Comparison of ENCODE assay signal across 8 cellular contexts in genomic region chr19:4636151-4636717, GRCh38. TPM values are rescaled to one million over a fixed set of nuclear protein-coding genes. Genes with fewer than 3 reads are reported as not detected.
A peak's percentile ranks its signal among the peaks of the same experiment; 100 is the strongest.
DNase-seq lines count a peak whose midpoint lies in the region; ATAC-seq, FAIRE-seq and TF ChIP-seq lines count a peak whose summit lies in the region.

No MANE protein-coding gene starts in this region.

- no peaks in the 10 kb centered on the region for H3K27me3 Mint-ChIP-seq in T-helper 17 cell

- H3K27ac Mint-ChIP-seq in T-helper 17 cell = peak overlapping the region; percentile 100

- in situ Hi-C loops in gastrocnemius medialis (cut with MboI; ENCODE audit: low sequenced_read_pairs in 4 of 4) = loop anchor here in 1 of 4 donors (10.0 to 25.0 kb wide), 2 partner anchors 61 to 374 kb away; no protein-coding TSS in a partner anchor

- WGBS in hepatocyte (ENCODE audit: low lambda C conversion rate, missing lambda C conversion rate) = 0% methylated on average over 37 of the region's 43 CpGs

- no peaks in the 10 kb centered on the region for H3K9me2 ChIP-seq in hepatocyte (replicated peaks; ENCODE audit: insufficient read depth)

- DNase-seq in D721Med (ENCODE audit: insufficient read length, low spot score) (peak; percentile 72), T-helper 17 cell (peak; percentile 69 to 77 (median 76)), anterior cingulate cortex (lab: John Stamatoyannopoulos, UW) (peak in 39 of 58 donors; percentile 3 to 72 (median 36)), hepatocyte (ENCODE audit: low spot score) (peak; percentile 84), gastrocnemius medialis (peak in 1 of 2 donors; percentile 29)

- peaks cover 21% of the 10 kb centered on the region for H3K4me1 Mint-ChIP-seq in T-helper 17 cell

- H3K36me3 ChIP-seq in KMS-11 (ENCODE audit: insufficient read depth) (no peaks in the 10 kb centered on the region), hepatocyte (replicated peaks; ENCODE audit: insufficient read depth, low read depth) (no peaks in the 10 kb centered on the region), gastrocnemius medialis (no peaks in the 10 kb centered on the region)

- TF ChIP-seq CTCF in D721Med (IDR thresholded peaks at IDR 0.05; ENCODE audit: insufficient read depth, missing control alignments) (peak; percentile 64), KMS-11 (conservative IDR thresholded peaks at IDR 0.05; ENCODE audit: low read depth, low read length) (peak; percentile 67), hepatocyte (IDR thresholded peaks at IDR 0.05; ENCODE audit: poor library complexity) (peak; percentile 95), gastrocnemius medialis (IDR thresholded peaks at IDR 0.05 in 4 of 5, conservative IDR thresholded peaks at IDR 0.05 in 1 of 5) (peak; percentile 91 to 99 (median 93))

- H4K20me1 ChIP-seq in KMS-11 (ENCODE audit: insufficient read depth) (no peaks in the 10 kb centered on the region), hepatocyte (ENCODE audit: insufficient read depth, poor library complexity, severe bottlenecking) (no peaks in the 10 kb centered on the region)

- H3K9me3 ChIP-seq in T-helper 17 cell (ENCODE audit: control insufficient read depth, low read length, poor library complexity, severe bottlenecking) (no peaks in the 10 kb centered on the region), hepatocyte (ENCODE audit: low read depth) (no peaks in the 10 kb centered on the region), gastrocnemius medialis (no peaks in the 10 kb centered on the region)

- H3K27ac ChIP-seq in KMS-11 (no peak overlapping the region), hepatocyte (no peak overlapping the region), gastrocnemius medialis (peak overlapping the region in 3 of 4 donors; percentile 0 to 42 (median 35))

- no peaks in the 10 kb centered on the region for H3K36me3 Mint-ChIP-seq in T-helper 17 cell (ENCODE audit: low read depth)

- TF ChIP-seq POLR2A in gastrocnemius medialis (IDR thresholded peaks at IDR 0.05) = no peak

- ATAC-seq in T-helper 17 cell = no peak
- peak in 1 of 2 donors; percentile 10 for ATAC-seq in gastrocnemius medialis
- ATAC-seq in HG03432 (IDR thresholded peaks at IDR 0.05; ENCODE audit: unreplicated experiment) = no peak
- ATAC-seq in HG03354 (IDR thresholded peaks at IDR 0.05; ENCODE audit: poor library complexity, severe bottlenecking, unreplicated experiment) = no peak

- H3K4me3 Mint-ChIP-seq in T-helper 17 cell = peak overlapping the region; percentile 62

- H3K4me3 ChIP-seq in KMS-11 (IDR thresholded peaks at IDR 0.05; ENCODE audit: insufficient read depth, low read depth, low read length) = no peak overlapping the region
- peak overlapping the region; percentile 88 for H3K4me3 ChIP-seq in hepatocyte
- peak overlapping the region; percentile 52 to 80 (median 58) for H3K4me3 ChIP-seq in gastrocnemius medialis

- no peak overlapping the region for H3K9ac ChIP-seq in KMS-11

- H3K27me3 ChIP-seq in KMS-11 (ENCODE audit: insufficient read depth, low read depth) (no peaks in the 10 kb centered on the region), hepatocyte (no peaks in the 10 kb centered on the region), gastrocnemius medialis (no peaks in the 10 kb centered on the region)

- intact Hi-C loops in gastrocnemius medialis (cut with DNase I; ENCODE audit: low total_unique reads) = no loop called here

- no peak for FAIRE-seq in D721Med (lab: Jason Lieb, UNC)

- H3K79me2 ChIP-seq in KMS-11 (ENCODE audit: insufficient read depth, low read depth) (no peaks in the 10 kb centered on the region), hepatocyte (peaks cover 18% of the 10 kb centered on the region)

- H2AFZ ChIP-seq in KMS-11 (ENCODE audit: low read depth) = peak overlapping the region; percentile 57; the same call in 1 of the 2 replicates
- peak overlapping the region; percentile 97 for H2AFZ ChIP-seq in hepatocyte

- H3K4me1 ChIP-seq in KMS-11 (ENCODE audit: low read depth, poor library complexity, severe bottlenecking) (peaks cover 23% of the 10 kb centered on the region), hepatocyte (ENCODE audit: insufficient read depth) (peaks cover 18% of the 10 kb centered on the region), gastrocnemius medialis (peaks cover 26 to 27% of the 10 kb centered on the region in 2 donors)

- H3K4me2 ChIP-seq in KMS-11 (peak overlapping the region; percentile 48), hepatocyte (peak overlapping the region; percentile 99)

RNA-seq across cellular contexts. Expression of gene TNFAIP8L1, which starts 3.1 kb away (rescaled TPM):
- total RNA-seq in T-helper 17 cell (10 to 100 TPM; 14.9 to 18.3 TPM), hepatocyte (10.0 and 13.6 TPM in 2 replicates), gastrocnemius medialis (1 to 10 TPM; 1.3 to 2.9 (median 1.7) TPM)
- 8.7 and 14.3 TPM in 2 replicates for polyA plus RNA-seq in hepatocyte

RNA-seq across cellular contexts. Expression of gene MYDGF, which starts 33.9 kb away (rescaled TPM):
- total RNA-seq in T-helper 17 cell = 10 to 100 TPM; 33.9 to 37.9 TPM
- 125 and 158 TPM in 2 replicates for total RNA-seq in hepatocyte
- 365 and 405 TPM in 2 replicates for polyA plus RNA-seq in hepatocyte
- total RNA-seq in gastrocnemius medialis = 10 to 100 TPM in 2 of 4 donors, 1 to 10 TPM in 2; 8.0 to 12.9 (median 10.1) TPM

Comparison
In these comparisons a context has a peak if more than half of its experiments do, and no peak if none do; other contexts are left out.
1. H3K27ac ChIP-seq: peak in gastrocnemius medialis (3 of 4); none in KMS-11 (single experiment) and hepatocyte (single experiment).
2. Peak in every context shown above with its lines, with median percentiles within 50 percentile points of each other: CTCF ChIP-seq.